ENCODE assay signal across 8 cellular contexts in genomic region chr21:42878993-42879787, GRCh38. TPM values are rescaled to one million over a fixed set of nuclear protein-coding genes. Genes with fewer than 3 reads are reported as not detected.
DNase-seq lines count a peak whose midpoint lies in the region; ATAC-seq and TF ChIP-seq lines count a peak whose summit lies in the region.

A gene with protein sequence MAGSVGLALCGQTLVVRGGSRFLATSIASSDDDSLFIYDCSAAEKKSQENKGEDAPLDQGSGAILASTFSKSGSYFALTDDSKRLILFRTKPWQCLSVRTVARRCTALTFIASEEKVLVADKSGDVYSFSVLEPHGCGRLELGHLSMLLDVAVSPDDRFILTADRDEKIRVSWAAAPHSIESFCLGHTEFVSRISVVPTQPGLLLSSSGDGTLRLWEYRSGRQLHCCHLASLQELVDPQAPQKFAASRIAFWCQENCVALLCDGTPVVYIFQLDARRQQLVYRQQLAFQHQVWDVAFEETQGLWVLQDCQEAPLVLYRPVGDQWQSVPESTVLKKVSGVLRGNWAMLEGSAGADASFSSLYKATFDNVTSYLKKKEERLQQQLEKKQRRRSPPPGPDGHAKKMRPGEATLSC (minus strand): TSS chr21:42879539. CDS start chr21:42879495, 44 bp downstream.

- TF ChIP-seq CTCF in LNCaP clone FGC (IDR thresholded peaks at IDR 0.05; ENCODE audit: control insufficient read depth, extremely low read depth, insufficient read depth): no peak

- ATAC-seq in naive B cell (ENCODE audit: low read depth in 2 of 2): peak; percentile 92
- peak; percentile 97 for ATAC-seq in stimulated activated effector memory CD8-positive, alpha-beta T cell treated with anti-CD3 and anti-CD28 coated beads, Interleukin-12 subunit alpha, Interleukin-12 subunit beta, amount 100 ng/mL, for 72 hours

- peak within 1 kb of the TSS; percentile 96 to 100 (median 99) for H3K27ac Mint-ChIP-seq in naive B cell
- H3K27ac Mint-ChIP-seq in stimulated activated effector memory CD8-positive, alpha-beta T cell treated with anti-CD3 and anti-CD28 coated beads, Interleukin-12 subunit alpha, Interleukin-12 subunit beta, amount 100 ng/mL, for 72 hours: peak within 1 kb of the TSS; percentile 98

- H3K27me3 Mint-ChIP-seq in naive B cell: no peaks in the 10 kb centered on the region

- H3K9me3 Mint-ChIP-seq in naive B cell: no peaks in the 10 kb centered on the region
- no peaks in the 10 kb centered on the region for H3K9me3 Mint-ChIP-seq in stimulated activated effector memory CD8-positive, alpha-beta T cell treated with anti-CD3 and anti-CD28 coated beads, Interleukin-12 subunit alpha, Interleukin-12 subunit beta, amount 100 ng/mL, for 72 hours

- peaks cover 27 to 40% (median 28%) of the 10 kb centered on the region in 3 donors for H3K4me1 Mint-ChIP-seq in naive B cell
- H3K4me1 Mint-ChIP-seq in stimulated activated effector memory CD8-positive, alpha-beta T cell treated with anti-CD3 and anti-CD28 coated beads, Interleukin-12 subunit alpha, Interleukin-12 subunit beta, amount 100 ng/mL, for 72 hours: peaks cover 27% of the 10 kb centered on the region

- H3K4me3 ChIP-seq in LNCaP clone FGC (ENCODE audit: low read depth, low read length): peak within 1 kb of the TSS; percentile 83

- H3K36me3 Mint-ChIP-seq in naive B cell: peaks cover 0 to 5% of the 10 kb centered on the region in 2 donors
- peaks cover 57% of the 10 kb centered on the region for H3K36me3 Mint-ChIP-seq in stimulated activated effector memory CD8-positive, alpha-beta T cell treated with anti-CD3 and anti-CD28 coated beads, Interleukin-12 subunit alpha, Interleukin-12 subunit beta, amount 100 ng/mL, for 72 hours

- H3K4me3 Mint-ChIP-seq in naive B cell: peak within 1 kb of the TSS; percentile 95 to 100 (median 98)
- H3K4me3 Mint-ChIP-seq in stimulated activated effector memory CD8-positive, alpha-beta T cell treated with anti-CD3 and anti-CD28 coated beads, Interleukin-12 subunit alpha, Interleukin-12 subunit beta, amount 100 ng/mL, for 72 hours: peak within 1 kb of the TSS; percentile 92

- DNase-seq in EL (peak; percentile 98), H4 (ENCODE audit: low spot score) (peak; percentile 99), LNCaP clone FGC (ENCODE audit: low read depth) (peak; percentile 94), RPMI8226 (peak; percentile 98), fibroblast of gingiva (ENCODE audit: low read depth) (peak; percentile 95), naive B cell (peak; percentile 99)
- peak; percentile 97 to 98 for DNase-seq in activated T-helper 1 cell treated with anti-CD3 and anti-CD28 coated beads, Interleukin-2, amount 50 U/mL, for 16 hours (ENCODE audit: low read depth in 1 of 2, low spot score in 1 of 2)
- peak; percentile 99 for DNase-seq in stimulated activated effector memory CD8-positive, alpha-beta T cell treated with anti-CD3 and anti-CD28 coated beads, Interleukin-12 subunit alpha, Interleukin-12 subunit beta, amount 100 ng/mL, for 72 hours (ENCODE audit: low spot score in 2 of 2)

RNA-seq across cellular contexts. Expression of the gene that starts here (rescaled TPM):
- 4.8 and 7.1 TPM in 2 replicates for total RNA-seq in H4 (2014; rRNA removed; shearing (Covaris generic))
- 10 to 100 TPM in 4 of 6 donors, 1 to 10 TPM in 2; 8.7 to 18.4 (median 10.5) TPM for polyA plus RNA-seq in naive B cell (ENCODE audit: low read depth in 6 of 6)

Comparison
In these comparisons a context has a peak if more than half of its experiments do, and no peak if none do; other contexts are left out.
1. Peak in every context shown above with its lines: DNase-seq, ATAC-seq and H3K4me3 ChIP-seq.